19 cellular contexts compared by ENCODE assay signal in the genomic region with DNA sequence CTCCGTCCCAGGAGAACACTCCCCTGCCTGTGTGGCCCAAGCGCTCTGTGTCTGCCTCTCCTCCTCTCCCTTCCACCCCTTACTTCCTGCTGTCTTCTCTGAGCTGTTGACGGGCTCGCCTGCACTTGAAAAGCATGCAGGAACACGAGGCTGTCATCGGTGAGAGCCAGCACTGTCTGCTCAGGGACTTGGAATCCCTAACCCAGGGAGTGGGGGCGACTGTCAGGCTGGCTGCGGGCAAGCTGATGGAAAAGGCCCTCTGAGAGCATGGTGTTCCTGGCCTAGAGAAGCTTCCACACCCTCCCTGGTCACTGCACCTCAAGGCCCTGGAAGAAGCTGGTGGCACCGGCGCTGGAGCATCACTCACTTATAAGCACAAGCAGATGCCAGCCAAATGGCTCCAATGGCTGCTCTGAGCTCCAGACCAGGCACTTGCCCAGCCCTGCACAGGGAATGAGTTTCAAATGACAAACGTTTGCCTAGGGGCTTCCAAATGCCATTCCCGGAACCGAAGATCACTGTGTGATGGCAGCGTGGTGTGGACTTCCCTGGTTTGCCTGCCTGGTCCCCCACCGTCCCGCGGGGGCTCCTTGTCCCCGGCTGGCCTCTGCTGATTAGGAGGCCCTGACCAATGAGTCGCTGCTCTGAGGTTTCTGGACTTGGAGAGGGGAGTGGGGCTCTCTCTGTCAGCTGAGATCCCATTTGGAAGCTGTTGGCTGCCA. TPM values are rescaled to one million over a fixed set of nuclear protein-coding genes. Genes with fewer than 3 reads are reported as not detected.
DNase-seq lines count a peak whose midpoint lies in the region; ATAC-seq, FAIRE-seq and TF ChIP-seq lines count a peak whose summit lies in the region.
"Had no signal": no experiment of that assay in that cellular context is flagged by ENCODE, and none has a peak within 500 bp of the region (broad histone marks: within the 10 kb centered on the region; RNA-seq: fewer than 3 reads in every experiment).

No MANE protein-coding gene starts in this region.

- H3K9me3 ChIP-seq in right atrium auricular region = no peaks in the 10 kb centered on the region
- H3K9me3 ChIP-seq in adipocyte (ENCODE audit: control insufficient read depth, low read length) = no peaks in the 10 kb centered on the region
- no peaks in the 10 kb centered on the region for H3K9me3 ChIP-seq in kidney (ENCODE audit: control insufficient read depth in 1 of 2, low read length in 2 of 2)
- no peaks in the 10 kb centered on the region for H3K9me3 ChIP-seq in upper lobe of right lung
- H3K9me3 ChIP-seq: breast epithelium, lower lobe of right lung, SJSA1 had no signal

- TF ChIP-seq CTCF in right atrium auricular region (IDR thresholded peaks at IDR 0.05) = no peak
- no peak for TF ChIP-seq CTCF in kidney (IDR thresholded peaks at IDR 0.05; ENCODE audit: borderline replicate concordance, extremely low read depth, insufficient read depth)
- TF ChIP-seq CTCF in upper lobe of right lung (IDR thresholded peaks at IDR 0.05) = no peak

- H3K36me3 ChIP-seq in right atrium auricular region = no peaks in the 10 kb centered on the region
- no peaks in the 10 kb centered on the region for H3K36me3 ChIP-seq in adipocyte (ENCODE audit: control insufficient read depth, insufficient read depth, low read length, severe bottlenecking)
- H3K36me3 ChIP-seq in kidney (ENCODE audit: control insufficient read depth in 1 of 2, insufficient read depth in 2 of 2, low read length in 2 of 2) = no peaks in the 10 kb centered on the region
- H3K36me3 ChIP-seq in upper lobe of right lung = no peaks in the 10 kb centered on the region
- H3K36me3 ChIP-seq: breast epithelium, lower lobe of right lung, SJSA1 had no signal

- H3K4me1 ChIP-seq in right atrium auricular region (no peaks in the 10 kb centered on the region), adipocyte (ENCODE audit: control insufficient read depth, insufficient read depth, low read length) (peaks cover 35% of the 10 kb centered on the region), kidney (ENCODE audit: control insufficient read depth in 1 of 2, insufficient read depth in 1 of 2, low read depth in 1 of 2, low read length in 2 of 2) (no peaks in the 10 kb centered on the region), upper lobe of right lung (no peaks in the 10 kb centered on the region)
- H3K4me1 ChIP-seq: breast epithelium, lower lobe of right lung, SJSA1 had no signal

- no peak for FAIRE-seq in kidney (lab: Jason Lieb, UNC)
- FAIRE-seq: GM12878 had no signal

- no peak overlapping the region for H3K4me3 ChIP-seq in right atrium auricular region
- no peak overlapping the region for H3K4me3 ChIP-seq in adipocyte (ENCODE audit: low read length)
- H3K4me3 ChIP-seq in kidney (ENCODE audit: low read length in 2 of 2) = no peak overlapping the region
- H3K4me3 ChIP-seq in upper lobe of right lung = no peak overlapping the region
- H3K4me3 ChIP-seq: breast epithelium, GM12878, lower lobe of right lung, SJSA1 had no signal

- no peaks in the 10 kb centered on the region for H3K27me3 ChIP-seq in right atrium auricular region
- no peaks in the 10 kb centered on the region for H3K27me3 ChIP-seq in adipocyte (replicated peaks; ENCODE audit: control insufficient read depth, insufficient read depth, low read length)
- H3K27me3 ChIP-seq in upper lobe of right lung = no peaks in the 10 kb centered on the region
- H3K27me3 ChIP-seq: SJSA1 had no signal

- H3K27ac ChIP-seq in right atrium auricular region (no peak overlapping the region), kidney (ENCODE audit: low read depth in 2 of 2, low read length in 2 of 2) (no peak overlapping the region), upper lobe of right lung (no peak overlapping the region)
- H3K27ac ChIP-seq: breast epithelium, lower lobe of right lung, SJSA1 had no signal

- H3K9ac ChIP-seq in adipocyte (ENCODE audit: low read length) (peak overlapping the region; percentile 17), kidney (ENCODE audit: low read length in 2 of 2) (no peak overlapping the region)

- intact Hi-C loops in Right ventricle myocardium inferior (cut with DNase I) = no loop called here
- intact Hi-C loops in kidney (cut with DNase I) = no loop called here
- intact Hi-C loops in upper lobe of right lung (cut with DNase I) = no loop called here

- peak; percentile 51 for ATAC-seq in Right ventricle myocardium inferior
- ATAC-seq in upper lobe of right lung = no peak
- ATAC-seq: GM12878, lower lobe of right lung, natural killer cell had no signal

- DNase-seq in Right ventricle myocardium inferior (ENCODE audit: missing footprints) (no peak), right atrium auricular region (ENCODE audit: low spot score) (no peak), adipocyte (ENCODE audit: low read depth) (peak; percentile 1), kidney (peak; percentile 48), upper lobe of right lung (peak; percentile 61), amygdala (lab: John Stamatoyannopoulos, UW) (no peak), NCI-H1105 treated with DMSO at 0.1 percent for 48 hours (lab: John Stamatoyannopoulos, UW) (no peak)
- DNase-seq in stimulated activated CD4-positive, alpha-beta T cell treated with anti-CD3 and anti-CD28 coated beads, Interleukin-4, amount 100 ng/mL, for 1 hour = no peak
- DNase-seq: activated CD4-positive, alpha-beta T cell treated with anti-CD3 and anti-CD28 coated beads for 1 hour; activated T-cell treated with anti-CD3 and anti-CD28 coated beads, Interleukin-2, amount 50 U/mL, for 24 hours; effector CD8-positive, alpha-beta T cell; lower lobe of right lung; natural killer cell; NCI-H146 had no signal

RNA-seq across cellular contexts. Expression of a gene that starts 56.7 kb away (rescaled TPM):
- 7.9 TPM for total RNA-seq in Right ventricle myocardium inferior
- 1 to 10 TPM; 5.8 to 6.9 TPM for total RNA-seq in right atrium auricular region
- total RNA-seq in kidney = 0.98 TPM
- polyA plus RNA-seq in kidney (ENCODE audit: insufficient read depth, low read depth, low replicate concordance) = 0.09 TPM
- total RNA-seq in upper lobe of right lung = 0.20 TPM
- total RNA-seq: activated naive CD4-positive, alpha-beta T cell treated with anti-CD3 and anti-CD28 coated beads, Interleukin-2, amount 50 U/mL, for 72 hours; GM12878; natural killer cell; NCI-H460; SJSA1 had no signal
- polyA plus RNA-seq: GM12878 had no signal

Comparison
In these comparisons a context has a peak if more than half of its experiments do, and no peak if none do; other contexts are left out.
1. DNase-seq: peak in adipocyte (single experiment), kidney (single experiment) and upper lobe of right lung (single experiment); none in Right ventricle myocardium inferior (single experiment), right atrium auricular region (single experiment), amygdala (0 of 56), NCI-H1105 treated with DMSO at 0.1 percent for 48 hours (single experiment) and stimulated activated CD4-positive, alpha-beta T cell treated with anti-CD3 and anti-CD28 coated beads, Interleukin-4, amount 100 ng/mL, for 1 hour (single experiment).